ENCODE assay signal across 28 cellular contexts in the genomic region with DNA sequence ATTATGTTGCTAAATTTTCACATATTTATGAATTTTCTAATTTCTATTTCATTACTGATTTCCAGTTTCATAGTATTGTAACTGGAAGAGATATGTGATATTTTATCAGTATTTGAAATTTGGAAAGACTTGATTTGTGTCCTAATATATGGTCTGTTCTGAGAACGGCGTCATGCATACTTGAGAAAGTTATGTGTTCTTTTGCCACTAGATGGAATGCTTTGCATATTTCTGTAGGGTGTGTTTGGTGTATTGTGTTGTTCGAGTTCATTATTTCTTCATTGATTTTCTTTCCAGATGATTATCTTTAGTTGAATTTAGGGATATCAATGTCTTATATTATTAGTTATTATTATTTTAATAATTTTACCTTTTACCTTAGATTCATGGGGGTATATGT.
A peak's percentile ranks its signal among the peaks of the same experiment; 100 is the strongest.
DNase-seq lines count a peak whose midpoint lies in the region; ATAC-seq, FAIRE-seq and TF ChIP-seq lines count a peak whose summit lies in the region.
"Had no signal": no experiment of that assay in that cellular context is flagged by ENCODE, and none has a peak within 500 bp of the region (broad histone marks: within the 10 kb centered on the region; RNA-seq: fewer than 3 reads in every experiment).

No MANE protein-coding gene starts in this region.

- CTCF ChIA-PET in MCF 10A (lab: Yijun Ruan, JAX): interaction anchor here (0.6 to 0.9 kb wide), 3 partner anchors 44 to 771 kb away, joined by 3 to 5 read pairs (median 4); no protein-coding TSS in a partner anchor
- CTCF ChIA-PET in mammary epithelial cell (lab: Charles Lee; ENCODE audit: low non-redundant PET): no interaction called here
- CTCF ChIA-PET in CD8-positive, alpha-beta T cell (lab: Charles Lee): no interaction called here

- H3K79me2 ChIP-seq in mammary epithelial cell (ENCODE audit: insufficient read depth, low read length): no peaks in the 10 kb centered on the region

- no peaks in the 10 kb centered on the region for H3K36me3 ChIP-seq in breast epithelium
- H3K36me3 ChIP-seq in mammary epithelial cell (ENCODE audit: insufficient read depth, low read length): no peaks in the 10 kb centered on the region
- no peaks in the 10 kb centered on the region for H3K36me3 ChIP-seq in kidney (ENCODE audit: control insufficient read depth in 1 of 2, insufficient read depth in 2 of 2, low read length in 2 of 2)
- no peaks in the 10 kb centered on the region for H3K36me3 ChIP-seq in CD8-positive, alpha-beta T cell (ENCODE audit: insufficient read depth, low read length)
- H3K36me3 ChIP-seq: esophagus squamous epithelium, HAP-1, lower lobe of right lung, right atrium auricular region, spleen had no signal

- no peaks in the 10 kb centered on the region for H3K9me3 ChIP-seq in breast epithelium
- no peaks in the 10 kb centered on the region for H3K9me3 ChIP-seq in mammary epithelial cell (replicated peaks; ENCODE audit: insufficient read depth, low read length)
- no peaks in the 10 kb centered on the region for H3K9me3 ChIP-seq in kidney (ENCODE audit: control insufficient read depth in 1 of 2, low read length in 2 of 2)
- no peaks in the 10 kb centered on the region for H3K9me3 ChIP-seq in CD8-positive, alpha-beta T cell (ENCODE audit: low read length)
- H3K9me3 ChIP-seq: Caco-2, esophagus squamous epithelium, HAP-1, lower lobe of right lung, mucosa of descending colon, right atrium auricular region, spleen had no signal

- H3K4me3 ChIP-seq in breast epithelium (no peak overlapping the region), mammary epithelial cell (replicated peaks in 1 of 3; ENCODE audit: insufficient read depth in 1 of 3, low read depth in 2 of 3, low read length in 3 of 3) (no peak overlapping the region), kidney (ENCODE audit: low read length in 2 of 2) (no peak overlapping the region)
- no peak overlapping the region for H3K4me3 ChIP-seq in CD8-positive, alpha-beta T cell (ENCODE audit: low read depth, low read length)
- H3K4me3 ChIP-seq: esophagus squamous epithelium, HAP-1, lower lobe of right lung, mucosa of descending colon, right atrium auricular region, spleen had no signal

- no peak overlapping the region for H3K4me2 ChIP-seq in mammary epithelial cell (ENCODE audit: insufficient read depth, low read depth, low read length)

- H3K27me3 ChIP-seq in breast epithelium (peaks cover 0 to 19% of the 10 kb centered on the region in 2 donors), mammary epithelial cell (ENCODE audit: insufficient read depth, low read length) (no peaks in the 10 kb centered on the region)
- no peaks in the 10 kb centered on the region for H3K27me3 ChIP-seq in CD8-positive, alpha-beta T cell (ENCODE audit: insufficient read depth, low read length)
- H3K27me3 ChIP-seq: esophagus squamous epithelium, right atrium auricular region had no signal

- H3K4me3 Mint-ChIP-seq in MCF 10A (ENCODE audit: unreplicated experiment) (no peak overlapping the region), immature natural killer cell (no peak overlapping the region)
- H3K4me3 Mint-ChIP-seq in CD8-positive, alpha-beta T cell: no peak overlapping the region
- H3K4me3 Mint-ChIP-seq: activated CD4-positive, alpha-beta T cell treated with anti-CD3 and anti-CD28 coated beads, Interleukin-2, amount 10 ng/mL, durations not matched to agents 7 days and 5 days; activated CD8-positive, alpha-beta memory T cell treated with anti-CD3 and anti-CD28 coated beads, Interleukin-2, amount 10 ng/mL, durations not matched to agents 7 days and 5 days; activated naive CD4-positive, alpha-beta T cell treated with anti-CD3 and anti-CD28 coated beads for 36 hours; dendritic cell treated with granulocyte-macrophage colony-stimulating factor and Interleukin-4, amounts not matched to agents 40 ng/mL and 50 ng/mL, for 4 days; endodermal cell; nephron had no signal

- BruUV-seq in MCF 10A (replicated peaks; lab: Mats Ljungman, UMichigan) (no TSS peak), mammary epithelial cell (replicated peaks; lab: Mats Ljungman, UMichigan) (no TSS peak)

- DNase-seq in MCF 10A (ENCODE audit: unreplicated experiment) (peak; percentile 19), breast epithelium (ENCODE audit: low spot score in 2 of 2) (no peak), mammary epithelial cell (peak; percentile 0), kidney (no peak), urothelium cell line (ENCODE audit: low spot score) (peak; percentile 3), immature natural killer cell (no peak), cardiac septum (ENCODE audit: low spot score) (no peak)
- no peak for DNase-seq in CD8-positive, alpha-beta T cell
- DNase-seq: activated CD4-positive, alpha-beta T cell treated with anti-CD3 and anti-CD28 coated beads, Interleukin-2, amount 10 ng/mL, durations not matched to agents 7 days and 5 days; activated CD8-positive, alpha-beta memory T cell treated with anti-CD3 and anti-CD28 coated beads, Interleukin-2, amount 10 ng/mL, durations not matched to agents 7 days and 5 days; activated naive CD4-positive, alpha-beta T cell treated with anti-CD3 and anti-CD28 coated beads for 36 hours; Caco-2; endodermal cell; esophagus squamous epithelium; islet precursor cell; lower lobe of right lung; MM.1S; mucosa of descending colon; NCI-H1417; NCI-H2081; NCI-H446; NCI-H82; spleen had no signal

- no peak overlapping the region for H3K9ac ChIP-seq in mammary epithelial cell (ENCODE audit: insufficient read depth, low read length)
- no peak overlapping the region for H3K9ac ChIP-seq in kidney (ENCODE audit: low read length in 2 of 2)

- no peaks in the 10 kb centered on the region for H3K4me1 ChIP-seq in breast epithelium
- no peaks in the 10 kb centered on the region for H3K4me1 ChIP-seq in mammary epithelial cell (ENCODE audit: insufficient read depth, low read length)
- H3K4me1 ChIP-seq in kidney (ENCODE audit: control insufficient read depth in 1 of 2, insufficient read depth in 1 of 2, low read depth in 1 of 2, low read length in 2 of 2): no peaks in the 10 kb centered on the region
- no peaks in the 10 kb centered on the region for H3K4me1 ChIP-seq in CD8-positive, alpha-beta T cell (ENCODE audit: insufficient read depth, low read length)
- H3K4me1 ChIP-seq: Caco-2, esophagus squamous epithelium, lower lobe of right lung, right atrium auricular region, spleen had no signal

- FAIRE-seq in kidney (lab: Jason Lieb, UNC) (peak; percentile 96), urothelium cell line (lab: Jason Lieb, UNC) (no peak)

- no peak for TF ChIP-seq POLR2A in breast epithelium (IDR thresholded peaks at IDR 0.05)

- H3K27ac ChIP-seq in breast epithelium: no peak overlapping the region
- H3K27ac ChIP-seq in mammary epithelial cell (ENCODE audit: insufficient read depth, low read depth, low read length): no peak overlapping the region
- H3K27ac ChIP-seq in kidney (ENCODE audit: low read depth in 2 of 2, low read length in 2 of 2): no peak overlapping the region
- H3K27ac ChIP-seq in CD8-positive, alpha-beta T cell (ENCODE audit: low read depth, low read length): no peak overlapping the region
- H3K27ac ChIP-seq: esophagus squamous epithelium, lower lobe of right lung, right atrium auricular region, spleen had no signal

- H4K20me1 ChIP-seq in mammary epithelial cell (ENCODE audit: insufficient read depth, low read length): no peaks in the 10 kb centered on the region

- no peak for ATAC-seq in CD8-positive, alpha-beta T cell
- ATAC-seq: activated CD8-positive, alpha-beta memory T cell treated with anti-CD3 and anti-CD28 coated beads, Interleukin-2, amount 10 ng/mL, durations not matched to agents 7 days and 5 days; lower lobe of right lung; mucosa of descending colon; Right ventricle myocardium inferior had no signal

- TF ChIP-seq CTCF in MCF 10A (IDR thresholded peaks at IDR 0.05; ENCODE audit: unreplicated experiment): no peak
- TF ChIP-seq CTCF in breast epithelium (IDR thresholded peaks at IDR 0.05): no peak
- TF ChIP-seq CTCF in mammary epithelial cell (conservative IDR thresholded peaks at IDR 0.05 in 1 of 2, IDR thresholded peaks at IDR 0.05 in 1 of 2; ENCODE audit: extremely low read depth in 1 of 2, insufficient read depth in 1 of 2, low read depth in 1 of 2, low read length in 2 of 2): peak in 1 of 2 donors; percentile 33
- no peak for TF ChIP-seq CTCF in kidney (IDR thresholded peaks at IDR 0.05; ENCODE audit: borderline replicate concordance, extremely low read depth, insufficient read depth)
- no peak for TF ChIP-seq CTCF in CD8-positive, alpha-beta T cell (IDR thresholded peaks at IDR 0.05)

- H3K27ac Mint-ChIP-seq in MCF 10A (ENCODE audit: low read depth, unreplicated experiment) (peak overlapping the region; percentile 59), immature natural killer cell (no peak overlapping the region)
- H3K27ac Mint-ChIP-seq in CD8-positive, alpha-beta T cell: no peak overlapping the region
- H3K27ac Mint-ChIP-seq: activated CD4-positive, alpha-beta T cell treated with anti-CD3 and anti-CD28 coated beads, Interleukin-2, amount 10 ng/mL, durations not matched to agents 7 days and 5 days; activated CD8-positive, alpha-beta memory T cell treated with anti-CD3 and anti-CD28 coated beads, Interleukin-2, amount 10 ng/mL, durations not matched to agents 7 days and 5 days; activated naive CD4-positive, alpha-beta T cell treated with anti-CD3 and anti-CD28 coated beads for 36 hours; dendritic cell treated with granulocyte-macrophage colony-stimulating factor and Interleukin-4, amounts not matched to agents 40 ng/mL and 50 ng/mL, for 4 days; endodermal cell; nephron had no signal

- H2AFZ ChIP-seq in mammary epithelial cell (ENCODE audit: low read depth, low read length): no peak overlapping the region

- H3K9me3 Mint-ChIP-seq in MCF 10A (ENCODE audit: unreplicated experiment) (peaks cover 8% of the 10 kb centered on the region), immature natural killer cell (no peaks in the 10 kb centered on the region)
- H3K9me3 Mint-ChIP-seq in CD8-positive, alpha-beta T cell: no peaks in the 10 kb centered on the region
- H3K9me3 Mint-ChIP-seq: activated CD4-positive, alpha-beta T cell treated with anti-CD3 and anti-CD28 coated beads, Interleukin-2, amount 10 ng/mL, durations not matched to agents 7 days and 5 days; activated naive CD4-positive, alpha-beta T cell treated with anti-CD3 and anti-CD28 coated beads for 36 hours; dendritic cell treated with granulocyte-macrophage colony-stimulating factor and Interleukin-4, amounts not matched to agents 40 ng/mL and 50 ng/mL, for 4 days; nephron had no signal

- no peaks in the 10 kb centered on the region for H3K4me1 Mint-ChIP-seq in MCF 10A (ENCODE audit: insufficient read depth, unreplicated experiment)
- no peaks in the 10 kb centered on the region for H3K4me1 Mint-ChIP-seq in CD8-positive, alpha-beta T cell (ENCODE audit: low read depth)
- no peaks in the 10 kb centered on the region for H3K4me1 Mint-ChIP-seq in immature natural killer cell
- H3K4me1 Mint-ChIP-seq: activated CD4-positive, alpha-beta T cell treated with anti-CD3 and anti-CD28 coated beads, Interleukin-2, amount 10 ng/mL, durations not matched to agents 7 days and 5 days; activated CD8-positive, alpha-beta memory T cell treated with anti-CD3 and anti-CD28 coated beads, Interleukin-2, amount 10 ng/mL, durations not matched to agents 7 days and 5 days; endodermal cell; nephron had no signal

- intact Hi-C loops in MCF 10A (cut with micrococcal nuclease): loop anchor here (5.0 kb wide), 1 partner anchor 810 kb away; no protein-coding TSS in a partner anchor
- intact Hi-C loops in breast epithelium (cut with DNase I; ENCODE audit: low total_unique reads): no loop called here
- intact Hi-C loops in mammary epithelial cell (cut with micrococcal nuclease): no loop called here
- intact Hi-C loops in kidney (cut with DNase I): no loop called here
- intact Hi-C loops in CD8-positive, alpha-beta T cell (cut with DNase I, micrococcal nuclease): no loop called here
- intact Hi-C loops in cardiac septum (cut with DNase I): no loop called here

- H3K36me3 Mint-ChIP-seq in MCF 10A (ENCODE audit: insufficient read depth, unreplicated experiment) (peaks cover 3% of the 10 kb centered on the region), immature natural killer cell (no peaks in the 10 kb centered on the region)
- no peaks in the 10 kb centered on the region for H3K36me3 Mint-ChIP-seq in CD8-positive, alpha-beta T cell
- H3K36me3 Mint-ChIP-seq: activated CD8-positive, alpha-beta memory T cell treated with anti-CD3 and anti-CD28 coated beads, Interleukin-2, amount 10 ng/mL, durations not matched to agents 7 days and 5 days had no signal

- in situ Hi-C loops in mammary epithelial cell (cut with MboI; ENCODE audit: low sequenced_read_pairs in 2 of 2): no loop called here

- dilution Hi-C loops in mammary epithelial cell (cut with HindIII; ENCODE audit: low sequenced_read_pairs): no loop called here

- POLR2A ChIA-PET in MCF 10A (lab: Yijun Ruan, JAX): interaction anchor here (0.6 kb wide), 1 partner anchor 1412 kb away, joined by 3 read pairs; no protein-coding TSS in a partner anchor
- POLR2A ChIA-PET in CD8-positive, alpha-beta T cell (lab: Charles Lee): no interaction called here

- no peaks in the 10 kb centered on the region for H3K27me3 Mint-ChIP-seq in MCF 10A (ENCODE audit: insufficient read depth, unreplicated experiment)
- peaks cover 14% of the 10 kb centered on the region for H3K27me3 Mint-ChIP-seq in CD8-positive, alpha-beta T cell (ENCODE audit: low read depth)
- peaks cover 6 to 17% (median 7%) of the 10 kb centered on the region in 3 donors for H3K27me3 Mint-ChIP-seq in immature natural killer cell (ENCODE audit: low read depth in 3 of 3)
- H3K27me3 Mint-ChIP-seq: activated CD4-positive, alpha-beta T cell treated with anti-CD3 and anti-CD28 coated beads, Interleukin-2, amount 10 ng/mL, durations not matched to agents 7 days and 5 days; dendritic cell treated with granulocyte-macrophage colony-stimulating factor and Interleukin-4, amounts not matched to agents 40 ng/mL and 50 ng/mL, for 4 days had no signal

- 32% methylated on average over 3 of the region's 3 CpGs for WGBS in mammary epithelial cell (ENCODE audit: low coverage, missing lambda C conversion rate)

Comparison
In these comparisons a context has a peak if more than half of its experiments do, and no peak if none do; other contexts are left out.
1. DNase-seq: peak in MCF 10A (single experiment), mammary epithelial cell (single experiment) and urothelium cell line (single experiment); none in breast epithelium (0 of 2), kidney (single experiment), CD8-positive, alpha-beta T cell (0 of 7), immature natural killer cell (0 of 3) and cardiac septum (single experiment).